ENCODE assay signal across 1 cellular context in genomic region chr1:32963746-32964460, GRCh38.
TF ChIP-seq lines count a peak whose summit lies in the region.

No MANE protein-coding gene starts in this region.

TF ChIP-seq in K562, 482 proteins besides CTCF, POLR2A, EP300 and RAD21 (continued from another document and continues in another):
- TF ChIP-seq BCLAF1 (IDR thresholded peaks at IDR 0.05; ENCODE audit: borderline replicate concordance in 1 of 2, control insufficient read depth in 1 of 2, low read depth in 2 of 2, low read length in 1 of 2) (no peak), KDM1A (IDR thresholded peaks at IDR 0.05) (no peak), KDM2B (CRISPR knock-in tag; IDR thresholded peaks at IDR 0.05) (peak; percentile 72; the same call in 1 of the 2 replicates), AFF4 (CRISPR knock-in tag; IDR thresholded peaks at IDR 0.05) (no peak), ZBTB17 (CRISPR knock-in tag; IDR thresholded peaks at IDR 0.05) (0 out of 2 replicates have a peak, but pooled peaks have one; percentile 13), PHF20 (IDR thresholded peaks at IDR 0.05; ENCODE audit: partially characterized antibody) (peak; percentile 38), SIX5 (IDR thresholded peaks at IDR 0.05; ENCODE audit: borderline replicate concordance in 1 of 2, insufficient read depth in 1 of 2, low read depth in 1 of 2, low read length in 2 of 2) (no peak), E2F5 (CRISPR knock-in tag; IDR thresholded peaks at IDR 0.05) (no peak), MYNN (IDR thresholded peaks at IDR 0.05) (no peak), MYNN (CRISPR knock-in tag; IDR thresholded peaks at IDR 0.05) (no peak), GABPB1 (CRISPR knock-in tag; IDR thresholded peaks at IDR 0.05) (0 out of 2 replicates have a peak, but pooled peaks have one; percentile 25), KHSRP (IDR thresholded peaks at IDR 0.05) (no peak), ATF1 (CRISPR knock-in tag; IDR thresholded peaks at IDR 0.05) (no peak), ATF1 (tag; IDR thresholded peaks at IDR 0.05) (peak; percentile 32; the same call in 1 of the 2 replicates), HIVEP1 (CRISPR knock-in tag; IDR thresholded peaks at IDR 0.05) (no peak), PML (IDR thresholded peaks at IDR 0.05; ENCODE audit: low read length) (no peak), ZKSCAN1 (IDR thresholded peaks at IDR 0.05; ENCODE audit: low read depth, low read length) (no peak), BHLHE40 (IDR thresholded peaks at IDR 0.05; ENCODE audit: low read length) (peak; percentile 96), POU5F1 (IDR thresholded peaks at IDR 0.05; ENCODE audit: borderline replicate concordance, low read depth, low read length, partially characterized antibody) (no peak), KAT7 (CRISPR knock-in tag; IDR thresholded peaks at IDR 0.05; ENCODE audit: borderline replicate concordance) (peak; percentile 84; the same call in 1 of the 2 replicates), ZNF134 (CRISPR knock-in tag; conservative IDR thresholded peaks at IDR 0.05) (no peak), JUND (IDR thresholded peaks at IDR 0.05; ENCODE audit: borderline replicate concordance, low read depth, low read length) (0 out of 2 replicates have a peak, but pooled peaks have one; percentile 8), JUND (tag; IDR thresholded peaks at IDR 0.05; ENCODE audit: borderline replicate concordance, low read depth, low read length) (no peak), RFX7 (CRISPR knock-in tag; IDR thresholded peaks at IDR 0.05) (no peak), ZC3H4 (CRISPR knock-in tag; IDR thresholded peaks at IDR 0.05; ENCODE audit: borderline replicate concordance) (peak; percentile 79; the same call in 1 of the 2 replicates), ZNF280A (IDR thresholded peaks at IDR 0.05; ENCODE audit: low read depth, partially characterized antibody) (no peak), U2AF1 (optimal IDR thresholded peaks at IDR 0.05; ENCODE audit: low read depth, low read length) (no peak), MTA3 (IDR thresholded peaks at IDR 0.05; ENCODE audit: borderline replicate concordance) (peak; percentile 55), SMARCB1 (IDR thresholded peaks at IDR 0.05; ENCODE audit: insufficient read length, low read depth) (no peak), ZHX1 (conservative IDR thresholded peaks at IDR 0.05; ENCODE audit: low read length) (no peak)
- TF ChIP-seq, protein P1, sequence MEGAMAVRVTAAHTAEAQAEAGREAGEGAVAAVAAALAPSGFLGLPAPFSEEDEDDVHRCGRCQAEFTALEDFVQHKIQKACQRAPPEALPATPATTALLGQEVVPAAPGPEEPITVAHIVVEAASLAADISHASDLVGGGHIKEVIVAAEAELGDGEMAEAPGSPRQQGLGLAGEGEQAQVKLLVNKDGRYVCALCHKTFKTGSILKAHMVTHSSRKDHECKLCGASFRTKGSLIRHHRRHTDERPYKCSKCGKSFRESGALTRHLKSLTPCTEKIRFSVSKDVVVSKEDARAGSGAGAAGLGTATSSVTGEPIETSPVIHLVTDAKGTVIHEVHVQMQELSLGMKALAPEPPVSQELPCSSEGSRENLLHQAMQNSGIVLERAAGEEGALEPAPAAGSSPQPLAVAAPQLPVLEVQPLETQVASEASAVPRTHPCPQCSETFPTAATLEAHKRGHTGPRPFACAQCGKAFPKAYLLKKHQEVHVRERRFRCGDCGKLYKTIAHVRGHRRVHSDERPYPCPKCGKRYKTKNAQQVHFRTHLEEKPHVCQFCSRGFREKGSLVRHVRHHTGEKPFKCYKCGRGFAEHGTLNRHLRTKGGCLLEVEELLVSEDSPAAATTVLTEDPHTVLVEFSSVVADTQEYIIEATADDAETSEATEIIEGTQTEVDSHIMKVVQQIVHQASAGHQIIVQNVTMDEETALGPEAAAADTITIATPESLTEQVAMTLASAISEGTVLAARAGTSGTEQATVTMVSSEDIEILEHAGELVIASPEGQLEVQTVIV (CRISPR knock-in tag; IDR thresholded peaks at IDR 0.05; ENCODE audit: borderline replicate concordance): no peak
- TF ChIP-seq, protein P2, sequence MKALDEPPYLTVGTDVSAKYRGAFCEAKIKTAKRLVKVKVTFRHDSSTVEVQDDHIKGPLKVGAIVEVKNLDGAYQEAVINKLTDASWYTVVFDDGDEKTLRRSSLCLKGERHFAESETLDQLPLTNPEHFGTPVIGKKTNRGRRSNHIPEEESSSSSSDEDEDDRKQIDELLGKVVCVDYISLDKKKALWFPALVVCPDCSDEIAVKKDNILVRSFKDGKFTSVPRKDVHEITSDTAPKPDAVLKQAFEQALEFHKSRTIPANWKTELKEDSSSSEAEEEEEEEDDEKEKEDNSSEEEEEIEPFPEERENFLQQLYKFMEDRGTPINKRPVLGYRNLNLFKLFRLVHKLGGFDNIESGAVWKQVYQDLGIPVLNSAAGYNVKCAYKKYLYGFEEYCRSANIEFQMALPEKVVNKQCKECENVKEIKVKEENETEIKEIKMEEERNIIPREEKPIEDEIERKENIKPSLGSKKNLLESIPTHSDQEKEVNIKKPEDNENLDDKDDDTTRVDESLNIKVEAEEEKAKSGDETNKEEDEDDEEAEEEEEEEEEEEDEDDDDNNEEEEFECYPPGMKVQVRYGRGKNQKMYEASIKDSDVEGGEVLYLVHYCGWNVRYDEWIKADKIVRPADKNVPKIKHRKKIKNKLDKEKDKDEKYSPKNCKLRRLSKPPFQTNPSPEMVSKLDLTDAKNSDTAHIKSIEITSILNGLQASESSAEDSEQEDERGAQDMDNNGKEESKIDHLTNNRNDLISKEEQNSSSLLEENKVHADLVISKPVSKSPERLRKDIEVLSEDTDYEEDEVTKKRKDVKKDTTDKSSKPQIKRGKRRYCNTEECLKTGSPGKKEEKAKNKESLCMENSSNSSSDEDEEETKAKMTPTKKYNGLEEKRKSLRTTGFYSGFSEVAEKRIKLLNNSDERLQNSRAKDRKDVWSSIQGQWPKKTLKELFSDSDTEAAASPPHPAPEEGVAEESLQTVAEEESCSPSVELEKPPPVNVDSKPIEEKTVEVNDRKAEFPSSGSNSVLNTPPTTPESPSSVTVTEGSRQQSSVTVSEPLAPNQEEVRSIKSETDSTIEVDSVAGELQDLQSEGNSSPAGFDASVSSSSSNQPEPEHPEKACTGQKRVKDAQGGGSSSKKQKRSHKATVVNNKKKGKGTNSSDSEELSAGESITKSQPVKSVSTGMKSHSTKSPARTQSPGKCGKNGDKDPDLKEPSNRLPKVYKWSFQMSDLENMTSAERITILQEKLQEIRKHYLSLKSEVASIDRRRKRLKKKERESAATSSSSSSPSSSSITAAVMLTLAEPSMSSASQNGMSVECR (CRISPR knock-in tag; IDR thresholded peaks at IDR 0.05): peak; percentile 60
- TF ChIP-seq, protein P3, sequence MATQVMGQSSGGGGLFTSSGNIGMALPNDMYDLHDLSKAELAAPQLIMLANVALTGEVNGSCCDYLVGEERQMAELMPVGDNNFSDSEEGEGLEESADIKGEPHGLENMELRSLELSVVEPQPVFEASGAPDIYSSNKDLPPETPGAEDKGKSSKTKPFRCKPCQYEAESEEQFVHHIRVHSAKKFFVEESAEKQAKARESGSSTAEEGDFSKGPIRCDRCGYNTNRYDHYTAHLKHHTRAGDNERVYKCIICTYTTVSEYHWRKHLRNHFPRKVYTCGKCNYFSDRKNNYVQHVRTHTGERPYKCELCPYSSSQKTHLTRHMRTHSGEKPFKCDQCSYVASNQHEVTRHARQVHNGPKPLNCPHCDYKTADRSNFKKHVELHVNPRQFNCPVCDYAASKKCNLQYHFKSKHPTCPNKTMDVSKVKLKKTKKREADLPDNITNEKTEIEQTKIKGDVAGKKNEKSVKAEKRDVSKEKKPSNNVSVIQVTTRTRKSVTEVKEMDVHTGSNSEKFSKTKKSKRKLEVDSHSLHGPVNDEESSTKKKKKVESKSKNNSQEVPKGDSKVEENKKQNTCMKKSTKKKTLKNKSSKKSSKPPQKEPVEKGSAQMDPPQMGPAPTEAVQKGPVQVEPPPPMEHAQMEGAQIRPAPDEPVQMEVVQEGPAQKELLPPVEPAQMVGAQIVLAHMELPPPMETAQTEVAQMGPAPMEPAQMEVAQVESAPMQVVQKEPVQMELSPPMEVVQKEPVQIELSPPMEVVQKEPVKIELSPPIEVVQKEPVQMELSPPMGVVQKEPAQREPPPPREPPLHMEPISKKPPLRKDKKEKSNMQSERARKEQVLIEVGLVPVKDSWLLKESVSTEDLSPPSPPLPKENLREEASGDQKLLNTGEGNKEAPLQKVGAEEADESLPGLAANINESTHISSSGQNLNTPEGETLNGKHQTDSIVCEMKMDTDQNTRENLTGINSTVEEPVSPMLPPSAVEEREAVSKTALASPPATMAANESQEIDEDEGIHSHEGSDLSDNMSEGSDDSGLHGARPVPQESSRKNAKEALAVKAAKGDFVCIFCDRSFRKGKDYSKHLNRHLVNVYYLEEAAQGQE (CRISPR knock-in tag; IDR thresholded peaks at IDR 0.05; ENCODE audit: low read depth): peak; percentile 37; the same call in 1 of the 2 replicates
